Comparison of ENCODE assay signal across 1 cellular context in genomic region chr1:26281091-26281958, GRCh38.
TF ChIP-seq lines count a peak whose summit lies in the region.

No MANE protein-coding gene starts in this region.

TF ChIP-seq in GM12878, 131 proteins besides CTCF, POLR2A, EP300 and RAD21:
- TF ChIP-seq WRNIP1 (IDR thresholded peaks at IDR 0.05; ENCODE audit: borderline replicate concordance, low read depth, low read length), result no peak
- no peak for TF ChIP-seq BRCA1 (IDR thresholded peaks at IDR 0.05; ENCODE audit: low read depth, low read length)
- TF ChIP-seq NR2C1 (IDR thresholded peaks at IDR 0.05), result no peak
- no peak for TF ChIP-seq ZZZ3 (IDR thresholded peaks at IDR 0.05; ENCODE audit: control insufficient read depth, insufficient read length, low read depth)
TF ChIP-seq in GM12878: peak in this region for 0.
